In genomic region chr14:33184587-33184986, GRCh38 we compare ENCODE assay signal across 12 cellular contexts.
DNase-seq lines count a peak whose midpoint lies in the region; ATAC-seq, FAIRE-seq and TF ChIP-seq lines count a peak whose summit lies in the region.
"Had no signal": no experiment of that assay in that cellular context is flagged by ENCODE, and none has a peak within 500 bp of the region (broad histone marks: within the 10 kb centered on the region; RNA-seq: fewer than 3 reads in every experiment).

No MANE protein-coding gene starts in this region.

- FAIRE-seq in H54 (lab: Jason Lieb, UNC) = no peak
- FAIRE-seq: colon had no signal

- DNase-seq in AG20443 (ENCODE audit: low spot score) = peak; percentile 15
- peak; percentile 1 for DNase-seq in HT-29 (ENCODE audit: low spot score)
- peak; percentile 20 for DNase-seq in iPS-NIHi7 (ENCODE audit: extremely low spot score)
- no peak for DNase-seq in inferior parietal cortex (ENCODE audit: extremely low spot score)
- DNase-seq in H54 (ENCODE audit: insufficient read length, low spot score) = no peak
- DNase-seq: activated T-cell treated with anti-CD3 and anti-CD28 coated beads, Interleukin-2, amount 50 U/mL, for 72 hours; Caco-2; NCI-H2227 treated with DMSO at 0.1 percent for 48 hours had no signal

- no peak for TF ChIP-seq POLR2A in H54 (IDR thresholded peaks at IDR 0.05; ENCODE audit: low read depth, low read length)

- H3K27ac ChIP-seq in VCaP = no peak overlapping the region

- peak; percentile 57; the same call in 1 of the 2 replicates for TF ChIP-seq CTCF in VCaP (conservative IDR thresholded peaks at IDR 0.05)

- ATAC-seq in HG03139 (IDR thresholded peaks at IDR 0.05; ENCODE audit: unreplicated experiment) (no peak), HG03439 (IDR thresholded peaks at IDR 0.05; ENCODE audit: unreplicated experiment) (no peak)
- ATAC-seq: activated T-cell treated with anti-CD3 and anti-CD28 coated beads, Interleukin-2, amount 50 U/mL, for 72 hours had no signal

Comparison
In these comparisons a context has a peak if more than half of its experiments do, and no peak if none do; other contexts are left out.
1. DNase-seq: peak in AG20443 (single experiment), HT-29 (single experiment) and iPS-NIHi7 (single experiment); none in inferior parietal cortex (single experiment) and H54 (single experiment).